27 cellular contexts compared by ENCODE assay signal in the genomic region with DNA sequence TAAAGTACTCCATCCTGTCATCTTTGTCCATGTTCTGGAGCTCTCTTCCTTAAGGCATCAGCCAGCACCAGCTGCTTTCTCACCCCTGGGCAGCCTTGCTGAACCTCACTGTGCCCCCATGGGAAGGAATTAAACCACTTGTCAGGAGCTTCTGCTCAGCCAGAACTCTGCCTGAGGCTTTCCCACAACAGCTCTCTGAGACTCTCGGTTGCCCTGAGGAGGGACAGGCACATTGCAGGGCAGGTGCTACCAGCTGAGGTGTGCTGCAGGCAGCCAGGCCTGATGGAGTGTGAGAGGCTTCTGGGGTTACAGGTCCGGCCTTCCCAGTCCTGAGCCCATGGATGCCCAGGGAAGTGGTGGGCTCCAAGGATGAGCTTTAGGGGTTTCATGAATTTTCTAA. TPM values are rescaled to one million over a fixed set of nuclear protein-coding genes. Genes with fewer than 3 reads are reported as not detected.
"Had no signal": no experiment of that assay in that cellular context is flagged by ENCODE, and none has a peak within 500 bp of the region (broad histone marks: within the 10 kb centered on the region; RNA-seq: fewer than 3 reads in every experiment).

No MANE protein-coding gene starts in this region.

- H3K4me1 ChIP-seq: heart left ventricle, pancreas, psoas muscle, stomach, suprapubic skin, transverse colon, uterus had no signal

- H3K27ac ChIP-seq: heart left ventricle, neutrophil, pancreas, psoas muscle, stomach, suprapubic skin, transverse colon, uterus had no signal

- ATAC-seq: heart left ventricle; left colon; natural killer cell treated with Interleukin-12 subunit alpha and Interleukin-12 subunit beta and Interleukin-15 and Interleukin-18, amount 100 ng/mL, for 72 hours; pancreas; psoas muscle; right cardiac atrium had no signal

- H3K9me3 ChIP-seq: neutrophil, pancreas, suprapubic skin, transverse colon had no signal

- DNase-seq: activated CD4-positive, alpha-beta T cell treated with anti-CD3 and anti-CD28 coated beads for 1 hour; activated CD4-positive, alpha-beta T cell treated with anti-CD3 and anti-CD28 coated beads, Interleukin-2, amount 50 U/mL, for 1 hour; activated gamma-delta T cell treated with Interleukin-2 at 50 U/mL for 16 hours; activated T-cell treated with anti-CD3 and anti-CD28 coated beads, Interleukin-2, amount 50 U/mL, for 1 hour; anterior cingulate cortex; effector CD4-positive, alpha-beta T cell; heart left ventricle; left colon; pancreas; psoas muscle; right cardiac atrium; stimulated activated CD4-positive, alpha-beta T cell treated with anti-CD3 and anti-CD28 coated beads, Interleukin-12 subunit alpha, Interleukin-12 subunit beta, amount 100 ng/mL, for 4 hours; stomach; transverse colon; uterus had no signal

- H3K9me3 Mint-ChIP-seq: dendritic cell treated with granulocyte-macrophage colony-stimulating factor and Interleukin-4, amounts not matched to agents 40 ng/mL and 50 ng/mL, for 4 days; natural killer cell treated with Interleukin-12 subunit alpha and Interleukin-12 subunit beta and Interleukin-15 and Interleukin-18, amount 100 ng/mL, for 72 hours had no signal

- H3K4me1 Mint-ChIP-seq: activated naive CD4-positive, alpha-beta T cell treated with anti-CD3 and anti-CD28 coated beads, Interleukin-2, amount 50 U/mL, for 24 hours; brain; memory B cell had no signal

- FAIRE-seq: endometrium, keratinocyte, pancreas had no signal

- H3K36me3 ChIP-seq: heart left ventricle, neutrophil, pancreas, stomach, suprapubic skin, transverse colon, uterus had no signal

- H3K4me3 ChIP-seq: heart left ventricle, pancreas, psoas muscle, stomach, suprapubic skin, transverse colon, uterus had no signal

- H3K36me3 Mint-ChIP-seq: activated naive CD4-positive, alpha-beta T cell treated with anti-CD3 and anti-CD28 coated beads, Interleukin-2, amount 50 U/mL, for 24 hours; brain; natural killer cell treated with Interleukin-12 subunit alpha and Interleukin-12 subunit beta and Interleukin-15 and Interleukin-18, amount 100 ng/mL, for 72 hours had no signal

- H3K4me3 Mint-ChIP-seq: activated naive CD4-positive, alpha-beta T cell treated with anti-CD3 and anti-CD28 coated beads, Interleukin-2, amount 50 U/mL, for 24 hours; brain; dendritic cell treated with granulocyte-macrophage colony-stimulating factor and Interleukin-4, amounts not matched to agents 40 ng/mL and 50 ng/mL, for 4 days; memory B cell; natural killer cell treated with Interleukin-12 subunit alpha and Interleukin-12 subunit beta and Interleukin-15 and Interleukin-18, amount 100 ng/mL, for 72 hours had no signal

- H3K27me3 ChIP-seq: heart left ventricle, neutrophil, pancreas, stomach, suprapubic skin, transverse colon, uterus had no signal

- H3K27ac Mint-ChIP-seq: activated naive CD4-positive, alpha-beta T cell treated with anti-CD3 and anti-CD28 coated beads, Interleukin-2, amount 50 U/mL, for 24 hours; brain; dendritic cell treated with granulocyte-macrophage colony-stimulating factor and Interleukin-4, amounts not matched to agents 40 ng/mL and 50 ng/mL, for 4 days; memory B cell; natural killer cell treated with Interleukin-12 subunit alpha and Interleukin-12 subunit beta and Interleukin-15 and Interleukin-18, amount 100 ng/mL, for 72 hours had no signal

RNA-seq across cellular contexts. Expression of gene FAM163A, which starts 30.9 kb away (rescaled TPM):
- total RNA-seq: chondrocyte; epithelial cell of proximal tubule; lower leg skin; natural killer cell treated with Interleukin-12 subunit alpha and Interleukin-12 subunit beta and Interleukin-15 and Interleukin-18, amount 100 ng/mL, for 72 hours had no signal
- polyA plus RNA-seq: keratinocyte had no signal
